Comparison of ENCODE assay signal across 23 cellular contexts in genomic region chr16:4922721-4923342, GRCh38. TPM values are rescaled to one million over a fixed set of nuclear protein-coding genes. Genes with fewer than 3 reads are reported as not detected.
DNase-seq lines count a peak whose midpoint lies in the region; ATAC-seq, FAIRE-seq and TF ChIP-seq lines count a peak whose summit lies in the region.
"Had no signal": no experiment of that assay in that cellular context is flagged by ENCODE, and none has a peak within 500 bp of the region (broad histone marks: within the 10 kb centered on the region; RNA-seq: fewer than 3 reads in every experiment).

No MANE protein-coding gene starts in this region.

- intact Hi-C loops in MCF 10A (cut with micrococcal nuclease) = no loop called here
- intact Hi-C loops in thyroid gland (cut with DNase I) = no loop called here
- intact Hi-C loops in activated CD8-positive, alpha-beta T cell treated with anti-CD3 and anti-CD28 coated beads for 36 hours (cut with micrococcal nuclease) = no loop called here

- H3K79me2 ChIP-seq in keratinocyte (ENCODE audit: control insufficient read depth, insufficient read depth, low read length) = peaks cover 3% of the 10 kb centered on the region

- H3K4me3 ChIP-seq in keratinocyte (ENCODE audit: control insufficient read depth in 2 of 3, extremely low read depth in 1 of 3, insufficient read depth in 2 of 3, low read depth in 1 of 3, low read length in 3 of 3) (peak overlapping the region in 2 of 3 experiments; percentile 44 to 46), thyroid gland (replicated peaks in 1 of 3) (no peak overlapping the region)
- H3K4me3 ChIP-seq: cardiac muscle cell, K562, lower lobe of right lung, MG63, psoas muscle, SK-N-MC had no signal

- H3K4me3 Mint-ChIP-seq in MCF 10A (ENCODE audit: unreplicated experiment) = peak overlapping the region; percentile 36
- no peak overlapping the region for H3K4me3 Mint-ChIP-seq in activated CD8-positive, alpha-beta T cell treated with anti-CD3 and anti-CD28 coated beads for 36 hours
- H3K4me3 Mint-ChIP-seq: activated naive CD4-positive, alpha-beta T cell treated with anti-CD3 and anti-CD28 coated beads, Interleukin-2, amount 10 ng/mL, durations not matched to agents 7 days and 5 days; HFFc6; neural crest cell had no signal

- CTCF ChIA-PET in MCF 10A (lab: Yijun Ruan, JAX) = interaction anchor here (1.1 to 1.3 kb wide), 2 partner anchors 13 to 33 kb away, joined by 7 to 8 read pairs; no protein-coding TSS in a partner anchor
- CTCF ChIA-PET in activated CD8-positive, alpha-beta T cell treated with anti-CD3 and anti-CD28 coated beads for 36 hours (lab: Charles Lee) = no interaction called here

- ATAC-seq in HG02840 (IDR thresholded peaks at IDR 0.05; ENCODE audit: low FRiP score, unreplicated experiment) = no peak
- no peak for ATAC-seq in activated CD8-positive, alpha-beta T cell treated with anti-CD3 and anti-CD28 coated beads for 36 hours
- ATAC-seq: K562, lower lobe of right lung, psoas muscle had no signal

- no peaks in the 10 kb centered on the region for H3K9me1 ChIP-seq in keratinocyte (ENCODE audit: control insufficient read depth, extremely low read depth, insufficient read depth, low read length)

- H3K4me1 ChIP-seq in keratinocyte (ENCODE audit: control insufficient read depth, extremely low read depth, insufficient read depth, low read length) (peaks cover 49% of the 10 kb centered on the region), thyroid gland (peaks cover 31 to 47% of the 10 kb centered on the region in 2 donors)
- H3K4me1 ChIP-seq: psoas muscle had no signal

- no peak for TF ChIP-seq POLR2A in thyroid gland (IDR thresholded peaks at IDR 0.05)

- peak overlapping the region; percentile 77 for H3K27ac Mint-ChIP-seq in MCF 10A (ENCODE audit: low read depth, unreplicated experiment)
- H3K27ac Mint-ChIP-seq in activated CD8-positive, alpha-beta T cell treated with anti-CD3 and anti-CD28 coated beads for 36 hours = no peak overlapping the region
- H3K27ac Mint-ChIP-seq: activated naive CD4-positive, alpha-beta T cell treated with anti-CD3 and anti-CD28 coated beads, Interleukin-2, amount 10 ng/mL, durations not matched to agents 7 days and 5 days; HFFc6 had no signal

- H3K27me3 Mint-ChIP-seq in MCF 10A (ENCODE audit: insufficient read depth, unreplicated experiment) = no peaks in the 10 kb centered on the region
- no peaks in the 10 kb centered on the region for H3K27me3 Mint-ChIP-seq in activated CD8-positive, alpha-beta T cell treated with anti-CD3 and anti-CD28 coated beads for 36 hours

- TF ChIP-seq CTCF in MCF 10A (IDR thresholded peaks at IDR 0.05; ENCODE audit: unreplicated experiment) (no peak), keratinocyte (optimal IDR thresholded peaks at IDR 0.05 in 1 of 3, IDR thresholded peaks at IDR 0.05 in 1 of 3, conservative IDR thresholded peaks at IDR 0.05 in 1 of 3; ENCODE audit: extremely low read depth in 1 of 3, insufficient read depth in 2 of 3, low read length in 3 of 3) (peak; percentile 17 to 42 (median 38)), thyroid gland (IDR thresholded peaks at IDR 0.05) (no peak)
- TF ChIP-seq CTCF in activated CD8-positive, alpha-beta T cell treated with anti-CD3 and anti-CD28 coated beads for 36 hours (IDR thresholded peaks at IDR 0.05) = no peak

- H3K9ac ChIP-seq in keratinocyte (ENCODE audit: control insufficient read depth, extremely low read depth, insufficient read depth, low read length) = peak overlapping the region; percentile 46

- H4K20me1 ChIP-seq in keratinocyte (ENCODE audit: control insufficient read depth, extremely low read depth, insufficient read depth, low read length) = no peaks in the 10 kb centered on the region

- 86 to 87% methylated on average over 13 to 15 of the region's 18 CpGs for WGBS in thyroid gland, 2 donors

- peaks cover 6% of the 10 kb centered on the region in 2 experiments for H3K36me3 ChIP-seq in keratinocyte (ENCODE audit: control insufficient read depth in 2 of 2, extremely low read depth in 1 of 2, insufficient read depth in 2 of 2, low read length in 2 of 2)
- H3K36me3 ChIP-seq in thyroid gland = no peaks in the 10 kb centered on the region
- H3K36me3 ChIP-seq: cardiac muscle cell, lower lobe of right lung, MG63 had no signal

- POLR2A ChIA-PET in MCF 10A (lab: Yijun Ruan, JAX) = interaction anchor here (1.2 to 4.2 kb wide), 4 partner anchors 11 to 22 kb away, joined by 3 to 21 read pairs (median 6); partner anchors contain the start of gene PPL
- POLR2A ChIA-PET in activated CD8-positive, alpha-beta T cell treated with anti-CD3 and anti-CD28 coated beads for 36 hours (lab: Charles Lee) = no interaction called here

- dilution Hi-C loops in keratinocyte (cut with MboI; ENCODE audit: extremely low pct_ligation_motif_present, low sequenced_read_pairs) = no loop called here

- DNase-seq in NCI-H1694 (lab: John Stamatoyannopoulos, UW) = peak; percentile 13
- peak; percentile 25 for DNase-seq in MCF 10A (ENCODE audit: unreplicated experiment)
- no peak for DNase-seq in keratinocyte (ENCODE audit: low read depth, low spot score)
- no peak for DNase-seq in thyroid gland
- DNase-seq in NCI-H774 (lab: John Stamatoyannopoulos, UW) = no peak
- DNase-seq in activated CD8-positive, alpha-beta T cell treated with anti-CD3 and anti-CD28 coated beads for 36 hours = no peak
- DNase-seq: activated CD4-positive, alpha-beta T cell treated with anti-CD3 and anti-CD28 coated beads, Interleukin-2, amount 50 U/mL, for 1 hour; activated naive CD4-positive, alpha-beta T cell treated with anti-CD3 and anti-CD28 coated beads, Interleukin-2, amount 10 ng/mL, durations not matched to agents 7 days and 5 days; amygdala; C1 segment of cervical spinal cord; HFFc6; lower lobe of right lung; MG63; NCI-H526 treated with DMSO at 0.1 percent for 48 hours; psoas muscle had no signal

- H3K27ac ChIP-seq in keratinocyte (ENCODE audit: control insufficient read depth, insufficient read depth, low read length) (peak overlapping the region; percentile 61), thyroid gland (peak overlapping the region; percentile 8 to 90 (median 40))
- H3K27ac ChIP-seq: cardiac muscle cell, lower lobe of right lung, psoas muscle, SK-N-MC had no signal

- H2AFZ ChIP-seq in keratinocyte (ENCODE audit: control insufficient read depth, low read length) = peak overlapping the region; percentile 93

- H3K9me3 ChIP-seq in keratinocyte (ENCODE audit: control insufficient read depth, low read depth, low read length) = peaks cover 7% of the 10 kb centered on the region
- no peaks in the 10 kb centered on the region for H3K9me3 ChIP-seq in thyroid gland

- H3K4me1 Mint-ChIP-seq in MCF 10A (ENCODE audit: insufficient read depth, unreplicated experiment) = peaks cover 39% of the 10 kb centered on the region
- H3K4me1 Mint-ChIP-seq in activated CD8-positive, alpha-beta T cell treated with anti-CD3 and anti-CD28 coated beads for 36 hours (ENCODE audit: low read depth) = no peaks in the 10 kb centered on the region
- H3K4me1 Mint-ChIP-seq: activated naive CD4-positive, alpha-beta T cell treated with anti-CD3 and anti-CD28 coated beads, Interleukin-2, amount 10 ng/mL, durations not matched to agents 7 days and 5 days; neural crest cell had no signal

- no TSS peak for BruUV-seq in MCF 10A (replicated peaks; lab: Mats Ljungman, UMichigan)

- H3K27me3 ChIP-seq in keratinocyte (ENCODE audit: control insufficient read depth, extremely low read depth, insufficient read depth, low read length) (no peaks in the 10 kb centered on the region), thyroid gland (no peaks in the 10 kb centered on the region)
- H3K27me3 ChIP-seq: cardiac muscle cell, MG63 had no signal

- peak overlapping the region; percentile 77 for H3K4me2 ChIP-seq in keratinocyte (ENCODE audit: control insufficient read depth, extremely low read depth, insufficient read depth, low read depth, low read length)

- FAIRE-seq in keratinocyte (lab: Jason Lieb, UNC) = peak; percentile 92
- FAIRE-seq: K562 had no signal

- peaks cover 63% of the 10 kb centered on the region for H3K36me3 Mint-ChIP-seq in MCF 10A (ENCODE audit: insufficient read depth, unreplicated experiment)
- peaks cover 2% of the 10 kb centered on the region for H3K36me3 Mint-ChIP-seq in activated CD8-positive, alpha-beta T cell treated with anti-CD3 and anti-CD28 coated beads for 36 hours (ENCODE audit: low read depth)
- H3K36me3 Mint-ChIP-seq: activated naive CD4-positive, alpha-beta T cell treated with anti-CD3 and anti-CD28 coated beads, Interleukin-2, amount 10 ng/mL, durations not matched to agents 7 days and 5 days had no signal

- H3K9me3 Mint-ChIP-seq in MCF 10A (ENCODE audit: unreplicated experiment) = no peaks in the 10 kb centered on the region
- H3K9me3 Mint-ChIP-seq in activated CD8-positive, alpha-beta T cell treated with anti-CD3 and anti-CD28 coated beads for 36 hours = peaks cover 6% of the 10 kb centered on the region

RNA-seq across cellular contexts. Expression of gene PPL, which starts 14.1 kb away (rescaled TPM):
- total RNA-seq in MCF 10A (2022) (49.1 and 50.1 TPM in 2 replicates), thyroid gland (10 to 100 TPM; 55.5 to 84.9 (median 72.0) TPM)
- polyA plus RNA-seq in keratinocyte = 23.5 to 26.6 TPM (median 25.3 TPM) in 3 replicates
- 237 TPM for polyA plus RNA-seq in keratinocyte (2011; ENCODE audit: low read depth)
- polyA plus RNA-seq in keratinocyte (2011; cell fraction: cytosol; rRNA removed) = 12.3 and 19.0 TPM in 2 replicates
- 72.2 and 79.3 TPM in 2 replicates for polyA plus RNA-seq in keratinocyte (2011; cell fraction: nucleus; rRNA removed)
- polyA plus RNA-seq in keratinocyte (2012; ENCODE audit: low replicate concordance) = 50.0 and 150 TPM in 2 replicates
- 41.8 to 81.9 TPM (median 44.7 TPM) in 3 replicates for polyA minus RNA-seq in keratinocyte
- polyA minus RNA-seq in keratinocyte (2011; cell fraction: cytosol; rRNA and poly(A)+ RNA removed) = 23.4 TPM
- 53.6 and 54.8 TPM in 2 replicates for polyA minus RNA-seq in keratinocyte (2011; cell fraction: nucleus; rRNA and poly(A)+ RNA removed)
- under 1 TPM in 1 of 2 experiments, not detected in 1; 0.05 TPM for total RNA-seq in activated CD8-positive, alpha-beta T cell treated with anti-CD3 and anti-CD28 coated beads for 36 hours
- total RNA-seq: T-helper 2 cell treated with Interferon-gamma antibody and Interleukin-4, amounts not matched to agents 100 ng/mL and 5 ng/mL, for 36 hours had no signal

RNA-seq across cellular contexts. Expression of gene SEC14L5, which starts 35.3 kb away (rescaled TPM):
- total RNA-seq in MCF 10A (2022) = 0.22 TPM in 1 of 2 replicates, not detected in the other
- polyA plus RNA-seq in keratinocyte = 0.04 to 0.08 TPM in 2 of 3 replicates, not detected in the other
- not detected for polyA plus RNA-seq in keratinocyte (2011; ENCODE audit: low read depth)
- polyA plus RNA-seq in keratinocyte (2011; cell fraction: cytosol; rRNA removed) = 0.01 TPM in 2 replicates
- 0.10 TPM in 1 of 2 replicates, not detected in the other for polyA plus RNA-seq in keratinocyte (2011; cell fraction: nucleus; rRNA removed)
- polyA plus RNA-seq in keratinocyte (2012; ENCODE audit: low replicate concordance) = 0.18 and 0.23 TPM in 2 replicates
- polyA minus RNA-seq in keratinocyte = not detected in 3 replicates
- not detected for polyA minus RNA-seq in keratinocyte (2011; cell fraction: cytosol; rRNA and poly(A)+ RNA removed)
- polyA minus RNA-seq in keratinocyte (2011; cell fraction: nucleus; rRNA and poly(A)+ RNA removed) = not detected in 2 replicates
- total RNA-seq in thyroid gland = under 1 TPM; 0.11 to 0.33 (median 0.21) TPM
- under 1 TPM in 1 of 2 experiments, not detected in 1; 0.07 TPM for total RNA-seq in activated CD8-positive, alpha-beta T cell treated with anti-CD3 and anti-CD28 coated beads for 36 hours
- total RNA-seq: HFFc6; K562; kidney epithelial cell; RPMI7951; T-helper 2 cell treated with Interferon-gamma antibody and Interleukin-4, amounts not matched to agents 100 ng/mL and 5 ng/mL, for 36 hours had no signal
- polyA plus RNA-seq: cardiac muscle cell had no signal

Comparison
In these comparisons a context has a peak if more than half of its experiments do, and no peak if none do; other contexts are left out.
1. DNase-seq: peak in NCI-H1694 (single experiment) and MCF 10A (single experiment); none in keratinocyte (single experiment), thyroid gland (0 of 2), NCI-H774 (single experiment) and activated CD8-positive, alpha-beta T cell treated with anti-CD3 and anti-CD28 coated beads for 36 hours (single experiment).
2. CTCF ChIP-seq: peak in keratinocyte (3 of 3); none in MCF 10A (single experiment), thyroid gland (0 of 6) and activated CD8-positive, alpha-beta T cell treated with anti-CD3 and anti-CD28 coated beads for 36 hours (single experiment).
3. H3K4me3 ChIP-seq: peak in keratinocyte (2 of 3); none in thyroid gland (0 of 3).
4. RNA of gene PPL, which starts 14.1 kb away (total RNA-seq): 55.5 to 84.9 TPM in thyroid gland and 49.1 to 50.1 TPM in MCF 10A; 0.05 TPM in activated CD8-positive, alpha-beta T cell treated with anti-CD3 and anti-CD28 coated beads for 36 hours; every median in the first group is over 10 times any median in the second.